Comparison of ENCODE assay signal across 1 cellular context in genomic region chr10:69222157-69223027, GRCh38.
TF ChIP-seq lines count a peak whose summit lies in the region.

No MANE protein-coding gene starts in this region.

TF ChIP-seq in H1, 55 proteins besides CTCF, POLR2A, EP300 and RAD21:
- TF ChIP-seq E2F6 (IDR thresholded peaks at IDR 0.05) (peak; percentile 24; the same call in 1 of the 2 replicates), MAX (IDR thresholded peaks at IDR 0.05) (peak; percentile 66), MAFK (IDR thresholded peaks at IDR 0.05; ENCODE audit: low read depth, low read length) (peak; percentile 32; the same call in 1 of the 2 replicates), POU5F1 (IDR thresholded peaks at IDR 0.05; ENCODE audit: low read depth, low read length) (no peak), CEBPB (IDR thresholded peaks at IDR 0.05; ENCODE audit: low read depth, low read length) (0 out of 2 replicates have a peak, but pooled peaks have one; percentile 26), CBX8 (IDR thresholded peaks at IDR 0.05; ENCODE audit: borderline replicate concordance, low read depth, low read length) (no peak), TAF1 (IDR thresholded peaks at IDR 0.05; ENCODE audit: low read depth, low read length) (no peak), SRF (IDR thresholded peaks at IDR 0.05; ENCODE audit: low read depth, low read length) (no peak), CHD7 (IDR thresholded peaks at IDR 0.05; ENCODE audit: insufficient replicate concordance, low read length) (peak; percentile 32)
